ENCODE assay signal across 6 cellular contexts in the genomic region with DNA sequence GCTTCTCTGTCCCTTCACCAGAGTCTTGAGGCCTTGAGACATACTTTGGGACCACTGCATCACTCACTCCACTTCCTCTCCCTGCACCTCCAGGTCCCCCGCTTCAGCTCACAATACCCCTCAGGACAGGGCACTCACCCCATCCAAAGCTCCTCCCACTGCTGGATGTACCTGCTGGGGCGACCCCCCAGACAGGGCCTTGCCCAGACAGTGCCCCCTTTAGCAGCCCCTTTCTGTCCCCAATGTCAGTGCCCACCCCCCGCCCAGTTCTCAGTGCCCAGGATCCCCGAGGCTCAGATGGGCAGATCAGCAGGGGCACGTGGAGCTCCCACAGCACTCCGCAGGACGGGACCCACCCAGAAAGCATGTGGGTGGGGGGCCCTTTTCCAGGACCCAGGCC.
"Had no signal": no experiment of that assay in that cellular context is flagged by ENCODE, and none has a peak within 500 bp of the region (broad histone marks: within the 10 kb centered on the region; RNA-seq: fewer than 3 reads in every experiment).

No MANE protein-coding gene starts in this region.

- H3K27ac ChIP-seq: GM23248 had no signal

- H3K9ac ChIP-seq: GM23248 had no signal

- H2AFZ ChIP-seq: GM23248 had no signal

- DNase-seq: GOT3, H9, HCEC 1CT, IMR-90 had no signal

- H3K4me3 ChIP-seq: GM23248, K562 had no signal

- ATAC-seq: K562 had no signal
